Comparison of ENCODE assay signal across 7 cellular contexts in the genomic region with DNA sequence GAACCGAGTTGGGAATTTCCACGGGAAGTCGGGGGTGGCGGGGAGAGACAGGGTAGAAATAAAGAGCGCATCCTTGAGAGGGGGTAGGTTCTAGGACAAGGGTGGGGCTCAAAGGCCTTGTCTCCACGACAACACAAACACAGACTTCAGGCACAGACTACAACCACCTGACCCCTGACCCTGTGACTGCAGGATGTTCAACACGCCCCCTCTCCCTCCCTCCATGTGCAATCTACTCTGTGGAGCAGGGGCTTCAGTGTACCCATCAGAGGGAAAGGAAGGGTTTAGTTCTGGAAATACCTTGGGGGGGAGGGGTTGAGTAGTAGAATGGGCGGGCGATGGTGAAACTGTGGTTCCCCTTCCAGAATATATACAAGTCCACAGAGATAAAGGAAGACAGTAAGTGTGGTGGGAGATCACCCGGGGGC. TPM values are rescaled to one million over a fixed set of nuclear protein-coding genes. Genes with fewer than 3 reads are reported as not detected.
DNase-seq lines count a peak whose midpoint lies in the region; ATAC-seq, FAIRE-seq and TF ChIP-seq lines count a peak whose summit lies in the region.

No MANE protein-coding gene starts in this region.

- TF ChIP-seq RAD21 in liver (IDR thresholded peaks at IDR 0.05): no peak

- 4% methylated on average over 10 of the region's 10 CpGs for WGBS in liver

- no peak for ATAC-seq in GM19452 (IDR thresholded peaks at IDR 0.05; ENCODE audit: unreplicated experiment)

- TF ChIP-seq CTCF in liver (IDR thresholded peaks at IDR 0.05; ENCODE audit: low read depth, low read length, missing input control): peak; percentile 4

- peaks cover 11 to 49% (median 37%) of the 10 kb centered on the region in 4 donors for H3K4me1 ChIP-seq in liver (ENCODE audit: control insufficient read depth in 4 of 4, insufficient read depth in 4 of 4, low read length in 3 of 4)

- H3K4me3 ChIP-seq in liver (ENCODE audit: low read depth in 1 of 3, low read length in 3 of 3): peak overlapping the region; percentile 6 to 88 (median 66)

- H3K9me3 ChIP-seq in liver (ENCODE audit: control insufficient read depth in 4 of 4, low read length in 3 of 4): no peaks in the 10 kb centered on the region

- peak overlapping the region in 1 of 2 donors; percentile 54 for H3K9ac ChIP-seq in liver (ENCODE audit: low read depth in 1 of 2, low read length in 2 of 2)

- no peaks in the 10 kb centered on the region for H3K27me3 ChIP-seq in liver (ENCODE audit: control insufficient read depth in 4 of 4, insufficient read depth in 4 of 4, low read length in 3 of 4)

- peaks cover 0 to 8% (median 5%) of the 10 kb centered on the region in 4 donors for H3K36me3 ChIP-seq in liver (ENCODE audit: control insufficient read depth in 4 of 4, insufficient read depth in 3 of 4, low read depth in 1 of 4, low read length in 3 of 4)

- FAIRE-seq in GM12892 (lab: Jason Lieb, UNC): peak; percentile 74

- no peak for TF ChIP-seq POLR2A in GM12892 (IDR thresholded peaks at IDR 0.05; ENCODE audit: low read depth, low read length)

- DNase-seq in GM12892 (ENCODE audit: insufficient read length): peak; percentile 45
- peak; percentile 66 for DNase-seq in NCI-H2196 treated with DMSO at 0.1 percent for 48 hours (lab: John Stamatoyannopoulos, UW; ENCODE audit: unreplicated experiment)
- DNase-seq in activated CD4-positive, alpha-beta T cell treated with anti-CD3 and anti-CD28 coated beads for 1 hour: peak; percentile 55
- peak; percentile 89 for DNase-seq in dermis blood vessel endothelial cell
- DNase-seq in stimulated activated CD4-positive, alpha-beta T cell treated with anti-CD3 and anti-CD28 coated beads, Interleukin-4, amount 100 ng/mL, for 48 hours (ENCODE audit: low read depth in 2 of 2): peak; percentile 35 to 49

- H3K27ac ChIP-seq in liver (ENCODE audit: low read depth in 1 of 2, low read length in 2 of 2): peak overlapping the region; percentile 98 to 99

TF ChIP-seq in liver, 16 proteins besides CTCF, POLR2A, EP300 and RAD21:
- TF ChIP-seq HNF4G (IDR thresholded peaks at IDR 0.05) (no peak), RXRA (IDR thresholded peaks at IDR 0.05) (peak in 1 of 2 donors; percentile 10), HNF4A (conservative IDR thresholded peaks at IDR 0.05) (no peak), GABPA (IDR thresholded peaks at IDR 0.05 in 1 of 2, conservative IDR thresholded peaks at IDR 0.05 in 1 of 2) (no peak), YY1 (IDR thresholded peaks at IDR 0.05) (no peak), SP1 (IDR thresholded peaks at IDR 0.05) (no peak), FOXA1 (IDR thresholded peaks at IDR 0.05) (no peak), FOXA2 (IDR thresholded peaks at IDR 0.05) (no peak), EGR1 (IDR thresholded peaks at IDR 0.05; ENCODE audit: low read depth in 2 of 2) (no peak), JUND (IDR thresholded peaks at IDR 0.05) (no peak), NR2F2 (IDR thresholded peaks at IDR 0.05) (peak; percentile 81), TAF1 (conservative IDR thresholded peaks at IDR 0.05) (no peak)
- TF ChIP-seq, protein P1, sequence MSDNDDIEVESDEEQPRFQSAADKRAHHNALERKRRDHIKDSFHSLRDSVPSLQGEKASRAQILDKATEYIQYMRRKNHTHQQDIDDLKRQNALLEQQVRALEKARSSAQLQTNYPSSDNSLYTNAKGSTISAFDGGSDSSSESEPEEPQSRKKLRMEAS (IDR thresholded peaks at IDR 0.05): no peak
- TF ChIP-seq, protein P2, sequence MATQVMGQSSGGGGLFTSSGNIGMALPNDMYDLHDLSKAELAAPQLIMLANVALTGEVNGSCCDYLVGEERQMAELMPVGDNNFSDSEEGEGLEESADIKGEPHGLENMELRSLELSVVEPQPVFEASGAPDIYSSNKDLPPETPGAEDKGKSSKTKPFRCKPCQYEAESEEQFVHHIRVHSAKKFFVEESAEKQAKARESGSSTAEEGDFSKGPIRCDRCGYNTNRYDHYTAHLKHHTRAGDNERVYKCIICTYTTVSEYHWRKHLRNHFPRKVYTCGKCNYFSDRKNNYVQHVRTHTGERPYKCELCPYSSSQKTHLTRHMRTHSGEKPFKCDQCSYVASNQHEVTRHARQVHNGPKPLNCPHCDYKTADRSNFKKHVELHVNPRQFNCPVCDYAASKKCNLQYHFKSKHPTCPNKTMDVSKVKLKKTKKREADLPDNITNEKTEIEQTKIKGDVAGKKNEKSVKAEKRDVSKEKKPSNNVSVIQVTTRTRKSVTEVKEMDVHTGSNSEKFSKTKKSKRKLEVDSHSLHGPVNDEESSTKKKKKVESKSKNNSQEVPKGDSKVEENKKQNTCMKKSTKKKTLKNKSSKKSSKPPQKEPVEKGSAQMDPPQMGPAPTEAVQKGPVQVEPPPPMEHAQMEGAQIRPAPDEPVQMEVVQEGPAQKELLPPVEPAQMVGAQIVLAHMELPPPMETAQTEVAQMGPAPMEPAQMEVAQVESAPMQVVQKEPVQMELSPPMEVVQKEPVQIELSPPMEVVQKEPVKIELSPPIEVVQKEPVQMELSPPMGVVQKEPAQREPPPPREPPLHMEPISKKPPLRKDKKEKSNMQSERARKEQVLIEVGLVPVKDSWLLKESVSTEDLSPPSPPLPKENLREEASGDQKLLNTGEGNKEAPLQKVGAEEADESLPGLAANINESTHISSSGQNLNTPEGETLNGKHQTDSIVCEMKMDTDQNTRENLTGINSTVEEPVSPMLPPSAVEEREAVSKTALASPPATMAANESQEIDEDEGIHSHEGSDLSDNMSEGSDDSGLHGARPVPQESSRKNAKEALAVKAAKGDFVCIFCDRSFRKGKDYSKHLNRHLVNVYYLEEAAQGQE (IDR thresholded peaks at IDR 0.05): no peak
- TF ChIP-seq, protein P3, sequence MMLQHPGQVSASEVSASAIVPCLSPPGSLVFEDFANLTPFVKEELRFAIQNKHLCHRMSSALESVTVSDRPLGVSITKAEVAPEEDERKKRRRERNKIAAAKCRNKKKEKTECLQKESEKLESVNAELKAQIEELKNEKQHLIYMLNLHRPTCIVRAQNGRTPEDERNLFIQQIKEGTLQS (IDR thresholded peaks at IDR 0.05): no peak
- TF ChIP-seq, protein P4, sequence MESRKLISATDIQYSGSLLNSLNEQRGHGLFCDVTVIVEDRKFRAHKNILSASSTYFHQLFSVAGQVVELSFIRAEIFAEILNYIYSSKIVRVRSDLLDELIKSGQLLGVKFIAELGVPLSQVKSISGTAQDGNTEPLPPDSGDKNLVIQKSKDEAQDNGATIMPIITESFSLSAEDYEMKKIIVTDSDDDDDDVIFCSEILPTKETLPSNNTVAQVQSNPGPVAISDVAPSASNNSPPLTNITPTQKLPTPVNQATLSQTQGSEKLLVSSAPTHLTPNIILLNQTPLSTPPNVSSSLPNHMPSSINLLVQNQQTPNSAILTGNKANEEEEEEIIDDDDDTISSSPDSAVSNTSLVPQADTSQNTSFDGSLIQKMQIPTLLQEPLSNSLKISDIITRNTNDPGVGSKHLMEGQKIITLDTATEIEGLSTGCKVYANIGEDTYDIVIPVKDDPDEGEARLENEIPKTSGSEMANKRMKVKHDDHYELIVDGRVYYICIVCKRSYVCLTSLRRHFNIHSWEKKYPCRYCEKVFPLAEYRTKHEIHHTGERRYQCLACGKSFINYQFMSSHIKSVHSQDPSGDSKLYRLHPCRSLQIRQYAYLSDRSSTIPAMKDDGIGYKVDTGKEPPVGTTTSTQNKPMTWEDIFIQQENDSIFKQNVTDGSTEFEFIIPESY (IDR thresholded peaks at IDR 0.05): no peak

RNA-seq across cellular contexts. Expression of a gene that starts 0.7 kb away (rescaled TPM):
- 51.3 TPM for polyA plus RNA-seq in GM12892 (2012; ENCODE audit: missing spikeins)
- 137 and 154 TPM in 2 replicates for total RNA-seq in dermis blood vessel endothelial cell
- total RNA-seq in liver: 10 to 100 TPM; 52.7 to 74.0 TPM
- 10 to 100 TPM; 47.9 to 49.3 TPM for polyA plus RNA-seq in liver

RNA-seq across cellular contexts. Expression of a gene that starts 3.0 kb away (rescaled TPM):
- polyA plus RNA-seq in GM12892 (2012; ENCODE audit: missing spikeins): 6.0 TPM
- total RNA-seq in dermis blood vessel endothelial cell (15.8 and 16.8 TPM in 2 replicates), liver (1 to 10 TPM; 5.5 to 7.8 TPM)
- polyA plus RNA-seq in liver: 1 to 10 TPM; 1.6 to 3.9 TPM

RNA-seq across cellular contexts. Expression of a gene that starts 8.2 kb away (rescaled TPM):
- 40.0 TPM for polyA plus RNA-seq in GM12892 (2012; ENCODE audit: missing spikeins)
- total RNA-seq in dermis blood vessel endothelial cell: 52.1 and 57.9 TPM in 2 replicates
- 10 to 100 TPM; 11.8 to 15.1 TPM for total RNA-seq in liver
- 10 to 100 TPM; 12.9 to 13.1 TPM for polyA plus RNA-seq in liver

RNA-seq across cellular contexts. Expression of a gene that starts 15.8 kb away (rescaled TPM):
- 11.8 TPM for polyA plus RNA-seq in GM12892 (2012; ENCODE audit: missing spikeins)
- total RNA-seq in dermis blood vessel endothelial cell: 82.4 and 88.3 TPM in 2 replicates
- total RNA-seq in liver: 10 to 100 TPM; 16.7 to 17.8 TPM
- 10 to 100 TPM; 16.8 to 22.8 TPM for polyA plus RNA-seq in liver

RNA-seq across cellular contexts. Expression of a gene that starts 25.1 kb away (rescaled TPM):
- 203 TPM for polyA plus RNA-seq in GM12892 (2012; ENCODE audit: missing spikeins)
- total RNA-seq in dermis blood vessel endothelial cell (22.1 and 29.1 TPM in 2 replicates), liver (10 to 100 TPM; 12.5 to 22.4 TPM)
- polyA plus RNA-seq in liver: 10 to 100 TPM in 1 of 2 donors, 1 to 10 TPM in 1; 6.5 to 60.1 TPM
